In genomic region chr17:4499431-4500187, GRCh38 we compare ENCODE assay signal across 8 cellular contexts. TPM values are rescaled to one million over a fixed set of nuclear protein-coding genes. Genes with fewer than 3 reads are reported as not detected.
A peak's percentile ranks its signal among the peaks of the same experiment; 100 is the strongest.
DNase-seq lines count a peak whose midpoint lies in the region; ATAC-seq, FAIRE-seq and TF ChIP-seq lines count a peak whose summit lies in the region.

No MANE protein-coding gene starts in this region.

- no peak for ATAC-seq in HG02678 (IDR thresholded peaks at IDR 0.05; ENCODE audit: unreplicated experiment)

- peak overlapping the region; percentile 61 for H3K27ac ChIP-seq in neutrophil

- H3K4me3 ChIP-seq in neutrophil (ENCODE audit: low read depth in 1 of 2, low read length in 1 of 2) = peak overlapping the region; percentile 72 to 73

- no peaks in the 10 kb centered on the region for H3K27me3 ChIP-seq in neutrophil

- H3K4me1 ChIP-seq in neutrophil (ENCODE audit: control insufficient read depth in 1 of 2, insufficient read depth in 1 of 2, low read depth in 1 of 2, low read length in 1 of 2) = peaks cover 41% of the 10 kb centered on the region in 2 experiments

- no peaks in the 10 kb centered on the region for H3K36me3 ChIP-seq in neutrophil

- TF ChIP-seq CTCF in neutrophil (IDR thresholded peaks at IDR 0.05) = peak; percentile 26

- DNase-seq in NCI-H2227 (lab: John Stamatoyannopoulos, UW; ENCODE audit: unreplicated experiment) = peak; percentile 34
- no peak for DNase-seq in NCI-H2227 treated with DMSO at 0.1 percent for 48 hours (lab: John Stamatoyannopoulos, UW)
- DNase-seq in UCSD-AML1 (lab: John Stamatoyannopoulos, UW; ENCODE audit: unreplicated experiment) = peak; percentile 80
- DNase-seq in frontal cortex (ENCODE audit: low spot score in 2 of 2) = peak; percentile 69 to 74
- DNase-seq in COR-L47 (lab: John Stamatoyannopoulos, UW) = no peak
- no peak for DNase-seq in stimulated activated CD8-positive, alpha-beta memory T cell treated with anti-CD3 and anti-CD28 coated beads, Interleukin-4, amount 100 ng/mL, for 48 hours

- FAIRE-seq in frontal cortex (lab: Jason Lieb, UNC) = no peak

- no peaks in the 10 kb centered on the region for H3K9me3 ChIP-seq in neutrophil

RNA-seq across cellular contexts. Expression of gene SPNS2, which starts 0.9 kb away (rescaled TPM):
- total RNA-seq in frontal cortex = 11.0 TPM

RNA-seq across cellular contexts. Expression of gene MYBBP1A, which starts 55.6 kb away (rescaled TPM):
- 30.2 TPM for total RNA-seq in frontal cortex

Comparison
In these comparisons a context has a peak if more than half of its experiments do, and no peak if none do; other contexts are left out.
1. DNase-seq: peak in NCI-H2227 (single experiment), UCSD-AML1 (single experiment) and frontal cortex (2 of 2); none in NCI-H2227 treated with DMSO at 0.1 percent for 48 hours (single experiment), COR-L47 (single experiment) and stimulated activated CD8-positive, alpha-beta memory T cell treated with anti-CD3 and anti-CD28 coated beads, Interleukin-4, amount 100 ng/mL, for 48 hours (single experiment).